Comparison of ENCODE assay signal across 29 cellular contexts in genomic region chr5:156634301-156634700, GRCh38.
"Had no signal": no experiment of that assay in that cellular context is flagged by ENCODE, and none has a peak within 500 bp of the region (broad histone marks: within the 10 kb centered on the region; RNA-seq: fewer than 3 reads in every experiment).

No MANE protein-coding gene starts in this region.

- H3K27ac Mint-ChIP-seq: stimulated activated effector memory CD8-positive, alpha-beta T cell treated with anti-CD3 and anti-CD28 coated beads, Interleukin-12 subunit alpha, Interleukin-12 subunit beta, amount 100 ng/mL, for 72 hours; stimulated activated memory B cell treated with anti-CD40 and anti-IgM and Interleukin-4, amounts not matched to agents 10 μg/mL and 1 μg/mL and 100 μg/mL, for 72 hours; stimulated activated naive B cell treated with anti-CD40 and anti-IgM and Interleukin-4, amounts not matched to agents 10 μg/mL and 1 μg/mL and 100 μg/mL, for 72 hours; stimulated activated naive CD8-positive, alpha-beta T cell treated with anti-CD3 and anti-CD28 coated beads, Interleukin-15, amount 100 ng/mL, for 72 hours; stimulated activated naive CD8-positive, alpha-beta T cell treated with anti-CD3 and anti-CD28 coated beads, Interleukin-15, Interleukin-2, amounts not matched to agents 100 ng/mL and 50 ng/mL, for 24 hours; type B pancreatic cell had no signal

- H3K9me3 Mint-ChIP-seq: stimulated activated effector memory CD8-positive, alpha-beta T cell treated with anti-CD3 and anti-CD28 coated beads, Interleukin-12 subunit alpha, Interleukin-12 subunit beta, amount 100 ng/mL, for 72 hours; stimulated activated memory B cell treated with anti-CD40 and anti-IgM and Interleukin-4, amounts not matched to agents 10 μg/mL and 1 μg/mL and 100 μg/mL, for 72 hours; stimulated activated naive CD8-positive, alpha-beta T cell treated with anti-CD3 and anti-CD28 coated beads, Interleukin-15, Interleukin-2, amounts not matched to agents 100 ng/mL and 50 ng/mL, for 24 hours had no signal

- DNase-seq: stimulated activated CD4-positive, alpha-beta T cell treated with anti-CD3 and anti-CD28 coated beads, Interleukin-2, amount 100 ng/mL, for 48 hours; stimulated activated CD4-positive, alpha-beta T cell treated with anti-CD3 and anti-CD28 coated beads, Interleukin-4, amount 100 ng/mL, for 1 hour; stimulated activated CD4-positive, alpha-beta T cell treated with anti-CD3 and anti-CD28 coated beads, Interleukin-4, amount 100 ng/mL, for 24 hours; stimulated activated CD4-positive, alpha-beta T cell treated with anti-CD3 and anti-CD28 coated beads, Interleukin-4, amount 100 ng/mL, for 4 hours; stimulated activated CD8-positive, alpha-beta memory T cell treated with anti-CD3 and anti-CD28 coated beads, Interleukin-4, amount 100 ng/mL, for 48 hours; stimulated activated naive B cell treated with anti-CD40 and anti-IgM and Interleukin-4, amounts not matched to agents 10 μg/mL and 1 μg/mL and 100 μg/mL, for 72 hours; stimulated activated naive CD4-positive, alpha-beta T cell; stimulated activated naive CD4-positive, alpha-beta T cell treated with Interleukin-2 at 50 U/mL for 16 hours; stimulated activated naive CD8-positive, alpha-beta T cell treated with anti-CD3 and anti-CD28 coated beads, Interleukin-15, amount 100 ng/mL, for 72 hours; stimulated activated naive CD8-positive, alpha-beta T cell treated with anti-CD3 and anti-CD28 coated beads, Interleukin-15, Interleukin-2, amounts not matched to agents 100 U/mL and 50 U/mL, for 24 hours; stomach; substantia nigra; testis; thyroid gland; tibial artery; transverse colon; trophoblast cell; upper lobe of left lung; upper lobe of right lung; uterus had no signal

- H3K27me3 ChIP-seq: stomach, suprapubic skin, testis, thyroid gland, tibial artery, tibial nerve, transverse colon, upper lobe of left lung, upper lobe of right lung, uterus, vagina had no signal

- FAIRE-seq: urothelium cell line had no signal

- H3K4me3 ChIP-seq: stomach, suprapubic skin, testis, thoracic aorta, thyroid gland, tibial artery, tibial nerve, transverse colon, upper lobe of left lung, upper lobe of right lung, uterus, vagina had no signal

- ATAC-seq: stimulated activated effector memory CD8-positive, alpha-beta T cell treated with anti-CD3 and anti-CD28 coated beads, Interleukin-12 subunit alpha, Interleukin-12 subunit beta, amount 100 ng/mL, for 72 hours; stimulated activated memory B cell treated with anti-CD40 and anti-IgM and Interleukin-4, amounts not matched to agents 10 μg/mL and 1 μg/mL and 100 μg/mL, for 72 hours; stimulated activated naive B cell treated with anti-CD40 and anti-IgM and Interleukin-4, amounts not matched to agents 10 μg/mL and 1 μg/mL and 100 μg/mL, for 72 hours; stimulated activated naive CD8-positive, alpha-beta T cell treated with anti-CD3 and anti-CD28 coated beads, Interleukin-15, amount 100 ng/mL, for 72 hours; stimulated activated naive CD8-positive, alpha-beta T cell treated with anti-CD3 and anti-CD28 coated beads, Interleukin-15, Interleukin-2, amounts not matched to agents 100 U/mL and 50 U/mL, for 24 hours; upper lobe of right lung had no signal

- H3K36me3 Mint-ChIP-seq: stimulated activated effector memory CD8-positive, alpha-beta T cell treated with anti-CD3 and anti-CD28 coated beads, Interleukin-12 subunit alpha, Interleukin-12 subunit beta, amount 100 ng/mL, for 72 hours; stimulated activated memory B cell treated with anti-CD40 and anti-IgM and Interleukin-4, amounts not matched to agents 10 μg/mL and 1 μg/mL and 100 μg/mL, for 72 hours; stimulated activated naive B cell treated with anti-CD40 and anti-IgM and Interleukin-4, amounts not matched to agents 10 μg/mL and 1 μg/mL and 100 μg/mL, for 72 hours; type B pancreatic cell had no signal

- H3K9me3 ChIP-seq: stomach, suprapubic skin, testis, thoracic aorta, thyroid gland, tibial artery, tibial nerve, transverse colon, upper lobe of left lung, upper lobe of right lung, uterus, vagina had no signal

- H3K27ac ChIP-seq: stomach, suprapubic skin, testis, thoracic aorta, thyroid gland, tibial artery, tibial nerve, transverse colon, upper lobe of left lung, upper lobe of right lung, uterus, vagina had no signal

- H3K36me3 ChIP-seq: stomach, suprapubic skin, thoracic aorta, thyroid gland, tibial nerve, transverse colon, upper lobe of left lung, upper lobe of right lung, uterus, vagina had no signal

- H3K4me1 ChIP-seq: stomach, suprapubic skin, testis, tibial artery, tibial nerve, transverse colon, upper lobe of left lung, upper lobe of right lung, uterus, vagina had no signal
